8 cellular contexts compared by ENCODE assay signal in genomic region chr14:68977137-68977740, GRCh38. TPM values are rescaled to one million over a fixed set of nuclear protein-coding genes. Genes with fewer than 3 reads are reported as not detected.
DNase-seq lines count a peak whose midpoint lies in the region; ATAC-seq, FAIRE-seq and TF ChIP-seq lines count a peak whose summit lies in the region.

No MANE protein-coding gene starts in this region.

- no peaks in the 10 kb centered on the region for H4K20me1 ChIP-seq in endothelial cell of umbilical vein (replicated peaks; ENCODE audit: control insufficient read depth, extremely low read depth, insufficient read depth, low read length)
- H4K20me1 ChIP-seq in osteoblast (ENCODE audit: insufficient read depth, low read length), result peaks cover 42% of the 10 kb centered on the region

- H3K36me3 Mint-ChIP-seq in Caco-2 (ENCODE audit: insufficient read depth, unreplicated experiment), result peaks cover 41% of the 10 kb centered on the region

- POLR2A ChIA-PET in Caco-2 (lab: Charles Lee) (interaction anchor here (0.5 to 1.0 kb wide), 2 partner anchors 36 to 37 kb away, joined by 3 to 9 read pairs; no protein-coding TSS in a partner anchor), endothelial cell of umbilical vein (lab: Charles Lee) (interaction anchor here (0.7 to 2.1 kb wide), 10 partner anchors 15 to 124 kb away, joined by 3 to 14 read pairs (median 4); no protein-coding TSS in a partner anchor)

- peak; percentile 91 for FAIRE-seq in endothelial cell of umbilical vein (lab: Jason Lieb, UNC)

- CTCF ChIA-PET in Caco-2 (lab: Charles Lee), result interaction anchor here (1.0 to 1.8 kb wide), 2 partner anchors 66 to 124 kb away, joined by 3 to 4 read pairs; no protein-coding TSS in a partner anchor
- CTCF ChIA-PET in endothelial cell of umbilical vein (lab: Charles Lee), result interaction anchor here (0.6 to 2.6 kb wide), 23 partner anchors 8 to 130 kb away, joined by 3 to 15 read pairs (median 4); no protein-coding TSS in a partner anchor

- H3K4me3 ChIP-seq in Caco-2 (ENCODE audit: low read depth, low read length) (peak overlapping the region; percentile 96), RWPE2 (ENCODE audit: severe bottlenecking) (peak overlapping the region; percentile 91), endothelial cell of umbilical vein (replicated peaks in 1 of 3; ENCODE audit: insufficient read depth in 1 of 3, low read depth in 1 of 3, low read length in 3 of 3) (peak overlapping the region; percentile 1 to 92 (median 62)), osteoblast (ENCODE audit: insufficient read depth, low read length) (peak overlapping the region; percentile 96)

- DNase-seq in Caco-2 (no peak), RWPE2 (ENCODE audit: low spot score) (no peak), endothelial cell of umbilical vein (ENCODE audit: low read depth, low spot score) (no peak), osteoblast (ENCODE audit: insufficient read length, low spot score, missing footprints) (peak; percentile 66), NCI-H1105 treated with DMSO at 0.1 percent for 48 hours (lab: John Stamatoyannopoulos, UW) (no peak)

- no peaks in the 10 kb centered on the region for H3K27me3 Mint-ChIP-seq in Caco-2 (ENCODE audit: insufficient read depth, unreplicated experiment)

- H3K27ac ChIP-seq in RWPE2 (ENCODE audit: poor library complexity, severe bottlenecking), result peak overlapping the region; percentile 98
- H3K27ac ChIP-seq in endothelial cell of umbilical vein (ENCODE audit: insufficient read depth, low read depth, low read length), result peak overlapping the region; percentile 65
- peak overlapping the region; percentile 84 for H3K27ac ChIP-seq in osteoblast (ENCODE audit: low read depth, low read length)

- dilution Hi-C loops in endothelial cell of umbilical vein (cut with MboI; ENCODE audit: extremely low pct_ligation_motif_present, low sequenced_read_pairs), result no loop called here

- H3K9me1 ChIP-seq in endothelial cell of umbilical vein (replicated peaks; ENCODE audit: control insufficient read depth, extremely low read depth, insufficient read depth, low read length), result no peaks in the 10 kb centered on the region

- H3K9me3 ChIP-seq in Caco-2 (no peaks in the 10 kb centered on the region), RWPE2 (ENCODE audit: severe bottlenecking) (no peaks in the 10 kb centered on the region), endothelial cell of umbilical vein (replicated peaks; ENCODE audit: control insufficient read depth, insufficient read depth, low read length) (no peaks in the 10 kb centered on the region), osteoblast (ENCODE audit: low read depth, low read length) (no peaks in the 10 kb centered on the region)

- H3K27me3 ChIP-seq in Caco-2 (replicated peaks; ENCODE audit: control insufficient read depth, insufficient read depth, low read length) (no peaks in the 10 kb centered on the region), RWPE2 (ENCODE audit: insufficient read depth, poor library complexity, severe bottlenecking) (no peaks in the 10 kb centered on the region), endothelial cell of umbilical vein (ENCODE audit: control insufficient read depth in 2 of 2, insufficient read depth in 2 of 2, low read length in 2 of 2) (no peaks in the 10 kb centered on the region), osteoblast (ENCODE audit: insufficient read depth, low read length) (no peaks in the 10 kb centered on the region)

- peaks cover 2% of the 10 kb centered on the region for H3K36me3 ChIP-seq in Caco-2 (ENCODE audit: control insufficient read depth, insufficient read depth, low read length)
- H3K36me3 ChIP-seq in RWPE2 (ENCODE audit: low read depth), result peaks cover 63% of the 10 kb centered on the region
- H3K36me3 ChIP-seq in endothelial cell of umbilical vein (ENCODE audit: control insufficient read depth in 2 of 2, extremely low read depth in 1 of 2, insufficient read depth in 2 of 2, low read length in 2 of 2), result peaks cover 17 to 21% of the 10 kb centered on the region in 2 experiments
- H3K36me3 ChIP-seq in osteoblast (ENCODE audit: insufficient read depth, low read length), result peaks cover 49% of the 10 kb centered on the region

- ATAC-seq in RWPE2 (ENCODE audit: low read depth) (no peak; the same call in 2 of the 3 replicates), HG02973 (IDR thresholded peaks at IDR 0.05; ENCODE audit: unreplicated experiment) (no peak), GM18907 (IDR thresholded peaks at IDR 0.05; ENCODE audit: unreplicated experiment) (no peak), HG03457 (IDR thresholded peaks at IDR 0.05; ENCODE audit: unreplicated experiment) (no peak)

- intact Hi-C loops in Caco-2 (cut with micrococcal nuclease; ENCODE audit: unreplicated experiment), result loop anchor here (5.0 kb wide), 3 partner anchors 65 to 185 kb away; partner anchors contain the start of gene ZFP36L1
- intact Hi-C loops in endothelial cell of umbilical vein (cut with micrococcal nuclease), result loop anchor here (1.0 kb wide), 2 partner anchors 58 to 78 kb away; no protein-coding TSS in a partner anchor

- no peaks in the 10 kb centered on the region for H3K9me3 Mint-ChIP-seq in Caco-2 (ENCODE audit: unreplicated experiment)

- peaks cover 41% of the 10 kb centered on the region for H3K4me1 Mint-ChIP-seq in Caco-2 (ENCODE audit: low read depth, unreplicated experiment)

- peak overlapping the region; percentile 98 for H3K4me3 Mint-ChIP-seq in Caco-2 (ENCODE audit: unreplicated experiment)

- H3K4me2 ChIP-seq in endothelial cell of umbilical vein (ENCODE audit: insufficient read depth, low read length) (peak overlapping the region; percentile 85), osteoblast (ENCODE audit: insufficient read depth, low read length) (peak overlapping the region; percentile 90)

- H2AFZ ChIP-seq in endothelial cell of umbilical vein (ENCODE audit: low read depth, low read length) (no peak overlapping the region), osteoblast (ENCODE audit: low read length) (no peak overlapping the region)

- TF ChIP-seq POLR2A in endothelial cell of umbilical vein (IDR thresholded peaks at IDR 0.05; ENCODE audit: low read depth, low read length), result no peak

- H3K79me2 ChIP-seq in endothelial cell of umbilical vein (ENCODE audit: control insufficient read depth, insufficient read depth, low read length), result peaks cover 64% of the 10 kb centered on the region
- peaks cover 70% of the 10 kb centered on the region for H3K79me2 ChIP-seq in osteoblast (ENCODE audit: insufficient read depth, low read length)

- BruUV-seq in Caco-2 (replicated peaks; lab: Mats Ljungman, UMichigan) (TSS peak; percentile 39), endothelial cell of umbilical vein (replicated peaks; lab: Mats Ljungman, UMichigan) (TSS peak; percentile 53)

- H3K27ac Mint-ChIP-seq in Caco-2 (ENCODE audit: unreplicated experiment), result peak overlapping the region; percentile 84

- peaks cover 33% of the 10 kb centered on the region for H3K4me1 ChIP-seq in Caco-2
- peaks cover 69% of the 10 kb centered on the region for H3K4me1 ChIP-seq in RWPE2 (ENCODE audit: insufficient read depth, poor library complexity, severe bottlenecking)
- H3K4me1 ChIP-seq in endothelial cell of umbilical vein (ENCODE audit: control insufficient read depth, extremely low read depth, insufficient read depth, low read length), result peaks cover 52% of the 10 kb centered on the region
- H3K4me1 ChIP-seq in osteoblast (ENCODE audit: insufficient read depth, low read length), result peaks cover 70% of the 10 kb centered on the region

- peak overlapping the region; percentile 75 for H3K9ac ChIP-seq in endothelial cell of umbilical vein (replicated peaks; ENCODE audit: extremely low read depth, insufficient read depth, low read length)

- no peak for TF ChIP-seq CTCF in Caco-2 (IDR thresholded peaks at IDR 0.05; ENCODE audit: insufficient read depth in 1 of 2, low read depth in 1 of 2, low read length in 1 of 2, severe bottlenecking in 1 of 2, unreplicated experiment in 1 of 2)
- TF ChIP-seq CTCF in RWPE2 (IDR thresholded peaks at IDR 0.05; ENCODE audit: poor library complexity, severe bottlenecking), result no peak
- TF ChIP-seq CTCF in endothelial cell of umbilical vein (IDR thresholded peaks at IDR 0.05; ENCODE audit: extremely low read depth in 1 of 2, insufficient read depth in 1 of 2, low read depth in 1 of 2, low read length in 2 of 2), result no peak
- TF ChIP-seq CTCF in osteoblast (IDR thresholded peaks at IDR 0.05; ENCODE audit: extremely low read depth, low read depth, low read length), result no peak

TF ChIP-seq in endothelial cell of umbilical vein, 7 proteins besides CTCF, POLR2A, EP300 and RAD21:
- no peak for TF ChIP-seq GATA2 (IDR thresholded peaks at IDR 0.05; ENCODE audit: insufficient read depth, insufficient read length, low read depth, low read length)
- TF ChIP-seq EZH2 (IDR thresholded peaks at IDR 0.05; ENCODE audit: borderline replicate concordance, low read depth, low read length, severe bottlenecking), result no peak
- no peak for TF ChIP-seq FOS (IDR thresholded peaks at IDR 0.05; ENCODE audit: borderline replicate concordance, insufficient read depth, low read length)
- TF ChIP-seq JUN (IDR thresholded peaks at IDR 0.05; ENCODE audit: borderline replicate concordance, insufficient read depth, insufficient read length, low read depth), result peak; percentile 3

RNA-seq across cellular contexts. Expression of gene ACTN1, which starts 1.9 kb away (rescaled TPM):
- total RNA-seq in Caco-2 (2022) (170 and 181 TPM in 2 replicates), endothelial cell of umbilical vein (442 and 443 TPM in 2 replicates), osteoblast (444 and 447 TPM in 2 replicates)
- polyA plus RNA-seq in endothelial cell of umbilical vein, result 463 and 633 TPM in 2 replicates
- polyA plus RNA-seq in endothelial cell of umbilical vein (2011; cell fraction: cytosol; rRNA removed), result 379 and 382 TPM in 2 replicates
- 777 and 896 TPM in 2 replicates for polyA plus RNA-seq in endothelial cell of umbilical vein (2011; cell fraction: nucleus; rRNA removed)
- 398 and 442 TPM in 2 replicates for polyA plus RNA-seq in endothelial cell of umbilical vein (2012)
- polyA minus RNA-seq in endothelial cell of umbilical vein, result 744 and 789 TPM in 2 replicates
- 104 TPM for polyA minus RNA-seq in endothelial cell of umbilical vein (2011; cell fraction: cytosol; rRNA and poly(A)+ RNA removed)
- polyA minus RNA-seq in endothelial cell of umbilical vein (2011; cell fraction: nucleus; rRNA and poly(A)+ RNA removed), result 424 and 544 TPM in 2 replicates
